Comparison of ENCODE assay signal across 19 cellular contexts in genomic region chr2:96153991-96154431, GRCh38. TPM values are rescaled to one million over a fixed set of nuclear protein-coding genes. Genes with fewer than 3 reads are reported as not detected.
DNase-seq lines count a peak whose midpoint lies in the region; ATAC-seq and TF ChIP-seq lines count a peak whose summit lies in the region.
"Had no signal": no experiment of that assay in that cellular context is flagged by ENCODE, and none has a peak within 500 bp of the region (broad histone marks: within the 10 kb centered on the region; RNA-seq: fewer than 3 reads in every experiment).

No MANE protein-coding gene starts in this region.

- no peak for DNase-seq in CD4-positive, CD25-positive, alpha-beta regulatory T cell
- DNase-seq in SK-N-SH = peak; percentile 27
- peak in 2 of 9 donors; percentile 8 to 19 for DNase-seq in naive thymus-derived CD4-positive, alpha-beta T cell
- DNase-seq in occipital lobe (lab: John Stamatoyannopoulos, UW) = no peak
- no peak for DNase-seq in central memory CD4-positive, alpha-beta T cell
- DNase-seq in stimulated activated naive B cell treated with anti-CD40 and anti-IgM and Interleukin-4, amounts not matched to agents 10 μg/mL and 1 μg/mL and 100 μg/mL, for 72 hours = no peak
- DNase-seq: activated CD4-positive, alpha-beta memory T cell treated with anti-CD3 and anti-CD28 coated beads, Interleukin-2, amount 10 ng/mL, durations not matched to agents 7 days and 5 days; dermis blood vessel endothelial cell; esophagus squamous epithelium; left colon; NCI-H1436 treated with DMSO at 0.1 percent for 48 hours; stimulated activated CD4-positive, alpha-beta T cell treated with anti-CD3 and anti-CD28 coated beads, Interleukin-2, amount 100 ng/mL, for 48 hours had no signal

- H3K79me2 ChIP-seq in SK-N-SH (ENCODE audit: insufficient read depth) = no peaks in the 10 kb centered on the region

- H3F3A ChIP-seq in SK-N-SH (replicated peaks; ENCODE audit: insufficient read depth) = peaks cover 4% of the 10 kb centered on the region

- no peak overlapping the region for H2AFZ ChIP-seq in SK-N-SH (ENCODE audit: low read depth)

- POLR2A ChIA-PET in SK-N-SH (lab: Yijun Ruan, JAX) = no interaction called here
- POLR2A ChIA-PET in naive thymus-derived CD4-positive, alpha-beta T cell (lab: Charles Lee) = interaction anchor here (1.0 kb wide), 1 partner anchor 12 kb away, joined by 4 read pairs; no protein-coding TSS in a partner anchor

- no peak for TF ChIP-seq EP300 in SK-N-SH (IDR thresholded peaks at IDR 0.05; ENCODE audit: borderline replicate concordance in 1 of 2, low read depth in 1 of 2, low read length in 1 of 2)

- H3K27me3 Mint-ChIP-seq in CD4-positive, CD25-positive, alpha-beta regulatory T cell = no peaks in the 10 kb centered on the region
- H3K27me3 Mint-ChIP-seq in naive thymus-derived CD4-positive, alpha-beta T cell = no peaks in the 10 kb centered on the region
- H3K27me3 Mint-ChIP-seq in stimulated activated naive B cell treated with anti-CD40 and anti-IgM and Interleukin-4, amounts not matched to agents 10 μg/mL and 1 μg/mL and 100 μg/mL, for 72 hours = no peaks in the 10 kb centered on the region
- H3K27me3 Mint-ChIP-seq: activated CD4-positive, alpha-beta memory T cell treated with anti-CD3 and anti-CD28 coated beads, Interleukin-2, amount 10 ng/mL, durations not matched to agents 7 days and 5 days had no signal

- H3K4me3 ChIP-seq in CD4-positive, CD25-positive, alpha-beta regulatory T cell (ENCODE audit: low read depth, low read length) = no peak overlapping the region
- no peak overlapping the region for H3K4me3 ChIP-seq in SK-N-SH (ENCODE audit: low read depth in 2 of 2, low read length in 1 of 2)
- no peak overlapping the region for H3K4me3 ChIP-seq in naive thymus-derived CD4-positive, alpha-beta T cell (ENCODE audit: low read length)
- H3K4me3 ChIP-seq: esophagus squamous epithelium, heart left ventricle had no signal

- no peaks in the 10 kb centered on the region for H4K20me1 ChIP-seq in SK-N-SH (ENCODE audit: insufficient read depth)

- H3K4me2 ChIP-seq in SK-N-SH = no peak overlapping the region

- H3K4me3 Mint-ChIP-seq in CD4-positive, CD25-positive, alpha-beta regulatory T cell = peak overlapping the region in 1 of 4 donors; percentile 50
- no peak overlapping the region for H3K4me3 Mint-ChIP-seq in naive thymus-derived CD4-positive, alpha-beta T cell
- H3K4me3 Mint-ChIP-seq in stimulated activated naive B cell treated with anti-CD40 and anti-IgM and Interleukin-4, amounts not matched to agents 10 μg/mL and 1 μg/mL and 100 μg/mL, for 72 hours = no peak overlapping the region
- H3K4me3 Mint-ChIP-seq: activated CD4-positive, alpha-beta memory T cell treated with anti-CD3 and anti-CD28 coated beads, Interleukin-2, amount 10 ng/mL, durations not matched to agents 7 days and 5 days had no signal

- 54% methylated on average over 5 of the region's 7 CpGs for WGBS in SK-N-SH (ENCODE audit: low lambda C conversion rate)

- CTCF ChIA-PET in SK-N-SH (lab: Yijun Ruan, JAX) = interaction anchor here (1.3 to 7.0 kb wide), 2 partner anchors 15 to 20 kb away, joined by 7 to 49 read pairs; partner anchors contain the start of gene ASTL
- CTCF ChIA-PET in naive thymus-derived CD4-positive, alpha-beta T cell (lab: Charles Lee) = interaction anchor here (1.2 to 1.6 kb wide), 2 partner anchors 20 to 22 kb away, joined by 4 to 5 read pairs; no protein-coding TSS in a partner anchor

- H3K4me1 Mint-ChIP-seq in CD4-positive, CD25-positive, alpha-beta regulatory T cell = peaks cover 4 to 79% (median 32%) of the 10 kb centered on the region in 4 donors
- peaks cover 50 to 81% (median 70%) of the 10 kb centered on the region in 7 donors for H3K4me1 Mint-ChIP-seq in naive thymus-derived CD4-positive, alpha-beta T cell
- H3K4me1 Mint-ChIP-seq in stimulated activated naive B cell treated with anti-CD40 and anti-IgM and Interleukin-4, amounts not matched to agents 10 μg/mL and 1 μg/mL and 100 μg/mL, for 72 hours = peaks cover 67 to 96% of the 10 kb centered on the region in 2 donors

- H3K27ac Mint-ChIP-seq in CD4-positive, CD25-positive, alpha-beta regulatory T cell = peak overlapping the region in 2 of 3 donors; percentile 51 to 79
- H3K27ac Mint-ChIP-seq in naive thymus-derived CD4-positive, alpha-beta T cell = peak overlapping the region in 6 of 9 donors; percentile 0 to 88 (median 58)
- H3K27ac Mint-ChIP-seq in stimulated activated naive B cell treated with anti-CD40 and anti-IgM and Interleukin-4, amounts not matched to agents 10 μg/mL and 1 μg/mL and 100 μg/mL, for 72 hours = no peak overlapping the region
- H3K27ac Mint-ChIP-seq: activated CD4-positive, alpha-beta memory T cell treated with anti-CD3 and anti-CD28 coated beads, Interleukin-2, amount 10 ng/mL, durations not matched to agents 7 days and 5 days had no signal

- intact Hi-C loops in naive thymus-derived CD4-positive, alpha-beta T cell (cut with micrococcal nuclease) = no loop called here

- no peak overlapping the region for H3K9ac ChIP-seq in SK-N-SH

- TF ChIP-seq CTCF in GM12873 (IDR thresholded peaks at IDR 0.05; ENCODE audit: insufficient read depth, low read depth, low read length, missing control alignments) (peak; percentile 24), SK-N-SH (IDR thresholded peaks at IDR 0.05) (no peak)

- H3K27ac ChIP-seq in CD4-positive, CD25-positive, alpha-beta regulatory T cell (ENCODE audit: insufficient read depth, low read length, poor library complexity, severe bottlenecking) = no peak overlapping the region
- no peak overlapping the region for H3K27ac ChIP-seq in SK-N-SH (ENCODE audit: low read depth in 2 of 2, low read length in 1 of 2)
- no peak overlapping the region for H3K27ac ChIP-seq in naive thymus-derived CD4-positive, alpha-beta T cell (ENCODE audit: low read depth, low read length)
- H3K27ac ChIP-seq: esophagus squamous epithelium, heart left ventricle had no signal

- no peaks in the 10 kb centered on the region for H3K9me3 ChIP-seq in CD4-positive, CD25-positive, alpha-beta regulatory T cell (ENCODE audit: control insufficient read depth in 2 of 2, low read length in 2 of 2)
- H3K9me3 ChIP-seq in SK-N-SH = no peaks in the 10 kb centered on the region
- H3K9me3 ChIP-seq in naive thymus-derived CD4-positive, alpha-beta T cell (ENCODE audit: control insufficient read depth in 2 of 3, low read length in 3 of 3) = no peaks in the 10 kb centered on the region
- H3K9me3 ChIP-seq: esophagus squamous epithelium, heart left ventricle had no signal

- no peak for ATAC-seq in CD4-positive, CD25-positive, alpha-beta regulatory T cell (ENCODE audit: low read depth in 2 of 2)
- no peak for ATAC-seq in naive thymus-derived CD4-positive, alpha-beta T cell
- ATAC-seq in HG03571 (IDR thresholded peaks at IDR 0.05; ENCODE audit: unreplicated experiment) = no peak
- no peak for ATAC-seq in stimulated activated naive B cell treated with anti-CD40 and anti-IgM and Interleukin-4, amounts not matched to agents 10 μg/mL and 1 μg/mL and 100 μg/mL, for 72 hours (replicated peaks)
- ATAC-seq: left colon had no signal

- H3K27me3 ChIP-seq in CD4-positive, CD25-positive, alpha-beta regulatory T cell (ENCODE audit: control insufficient read depth, insufficient read depth, low read length) = no peaks in the 10 kb centered on the region
- H3K27me3 ChIP-seq in SK-N-SH (ENCODE audit: insufficient read depth) = no peaks in the 10 kb centered on the region
- no peaks in the 10 kb centered on the region for H3K27me3 ChIP-seq in naive thymus-derived CD4-positive, alpha-beta T cell (ENCODE audit: control insufficient read depth in 2 of 2, insufficient read depth in 2 of 2, low read length in 2 of 2)
- H3K27me3 ChIP-seq: heart left ventricle had no signal

- TF ChIP-seq RAD21 in SK-N-SH (IDR thresholded peaks at IDR 0.05; ENCODE audit: low read length) = no peak; the same call in 1 of the 2 replicates

- H3K9me2 ChIP-seq in SK-N-SH = no peaks in the 10 kb centered on the region

- H3K36me3 ChIP-seq in CD4-positive, CD25-positive, alpha-beta regulatory T cell (ENCODE audit: control insufficient read depth, insufficient read depth, low read length) = no peaks in the 10 kb centered on the region
- H3K36me3 ChIP-seq in SK-N-SH (replicated peaks in 1 of 2; ENCODE audit: control insufficient read depth in 1 of 2, insufficient read depth in 2 of 2, low read length in 1 of 2) = no peaks in the 10 kb centered on the region
- H3K36me3 ChIP-seq in naive thymus-derived CD4-positive, alpha-beta T cell (ENCODE audit: control insufficient read depth in 2 of 3, insufficient read depth in 3 of 3, low read length in 3 of 3) = no peaks in the 10 kb centered on the region
- H3K36me3 ChIP-seq: esophagus squamous epithelium, heart left ventricle had no signal

- H3K9me3 Mint-ChIP-seq in CD4-positive, CD25-positive, alpha-beta regulatory T cell = no peaks in the 10 kb centered on the region
- H3K9me3 Mint-ChIP-seq in naive thymus-derived CD4-positive, alpha-beta T cell = no peaks in the 10 kb centered on the region
- H3K9me3 Mint-ChIP-seq in stimulated activated naive B cell treated with anti-CD40 and anti-IgM and Interleukin-4, amounts not matched to agents 10 μg/mL and 1 μg/mL and 100 μg/mL, for 72 hours = no peaks in the 10 kb centered on the region
- H3K9me3 Mint-ChIP-seq: activated CD4-positive, alpha-beta memory T cell treated with anti-CD3 and anti-CD28 coated beads, Interleukin-2, amount 10 ng/mL, durations not matched to agents 7 days and 5 days had no signal

- H3K36me3 Mint-ChIP-seq in CD4-positive, CD25-positive, alpha-beta regulatory T cell = no peaks in the 10 kb centered on the region
- H3K36me3 Mint-ChIP-seq in naive thymus-derived CD4-positive, alpha-beta T cell = no peaks in the 10 kb centered on the region
- H3K36me3 Mint-ChIP-seq in stimulated activated naive B cell treated with anti-CD40 and anti-IgM and Interleukin-4, amounts not matched to agents 10 μg/mL and 1 μg/mL and 100 μg/mL, for 72 hours = peaks cover 0 to 7% of the 10 kb centered on the region in 2 donors

- H3K4me1 ChIP-seq in CD4-positive, CD25-positive, alpha-beta regulatory T cell (ENCODE audit: control insufficient read depth, insufficient read depth, low read length, poor library complexity, severe bottlenecking) = peaks cover 44% of the 10 kb centered on the region
- H3K4me1 ChIP-seq in SK-N-SH (ENCODE audit: control insufficient read depth in 1 of 2, insufficient read depth in 2 of 2, low read depth in 1 of 2, low read length in 1 of 2) = peaks cover 2 to 12% of the 10 kb centered on the region in 2 experiments; a peak in 3 of 4 replicates
- H3K4me1 ChIP-seq in naive thymus-derived CD4-positive, alpha-beta T cell (ENCODE audit: control insufficient read depth in 2 of 2, insufficient read depth in 2 of 2, low read length in 2 of 2) = peaks cover 42 to 58% of the 10 kb centered on the region in 2 donors

RNA-seq across cellular contexts. Expression of gene DUSP2, which starts 8.8 kb away (rescaled TPM):
- total RNA-seq in CD4-positive, CD25-positive, alpha-beta regulatory T cell = 566 TPM
- 10 to 100 TPM; 30.8 to 95.4 (median 44.5) TPM for polyA plus RNA-seq in CD4-positive, CD25-positive, alpha-beta regulatory T cell
- 0.79 and 1.2 TPM in 2 replicates for polyA plus RNA-seq in SK-N-SH (2012; rRNA removed)
- 0.14 and 0.38 TPM in 2 replicates for polyA plus RNA-seq in SK-N-SH (2012; cell fraction: cytosol; rRNA removed)
- 6.4 and 7.5 TPM in 2 replicates for polyA plus RNA-seq in SK-N-SH (2012; cell fraction: nucleus; rRNA removed)
- 100 to 1,000 TPM in 2 of 5 experiments, 10 to 100 TPM in 3; 22.1 to 255 (median 50.3) TPM for total RNA-seq in naive thymus-derived CD4-positive, alpha-beta T cell
- polyA plus RNA-seq in naive thymus-derived CD4-positive, alpha-beta T cell = 10 to 100 TPM; 21.0 to 25.6 TPM
- 7.3 TPM for total RNA-seq in occipital lobe

RNA-seq across cellular contexts. Expression of gene ASTL, which starts 15.7 kb away (rescaled TPM):
- total RNA-seq in CD4-positive, CD25-positive, alpha-beta regulatory T cell = 9.7 TPM
- polyA plus RNA-seq in CD4-positive, CD25-positive, alpha-beta regulatory T cell = under 1 TPM in 2 of 4 donors, not detected in 2; 0.23 to 0.39 TPM
- polyA plus RNA-seq in SK-N-SH (2012; rRNA removed) = not detected in 2 replicates
- not detected in 2 replicates for polyA plus RNA-seq in SK-N-SH (2012; cell fraction: cytosol; rRNA removed)
- not detected in 2 replicates for polyA plus RNA-seq in SK-N-SH (2012; cell fraction: nucleus; rRNA removed)
- 1 to 10 TPM in 2 of 5 experiments, under 1 TPM in 3; 0.65 to 7.5 (median 0.86) TPM for total RNA-seq in naive thymus-derived CD4-positive, alpha-beta T cell
- polyA plus RNA-seq in naive thymus-derived CD4-positive, alpha-beta T cell = under 1 TPM in 1 of 2 donors, not detected in 1; 0.19 TPM
- total RNA-seq in occipital lobe = not detected
- total RNA-seq: dermis blood vessel endothelial cell, heart left ventricle, myocyte, renal cortical epithelial cell, SK-MEL-5 had no signal
- polyA plus RNA-seq: aorta had no signal

RNA-seq across cellular contexts. Expression of gene ADRA2B, which starts 37.6 kb away (rescaled TPM):
- 1.0 TPM for total RNA-seq in CD4-positive, CD25-positive, alpha-beta regulatory T cell
- polyA plus RNA-seq in CD4-positive, CD25-positive, alpha-beta regulatory T cell = not detected
- polyA plus RNA-seq in SK-N-SH (2012; rRNA removed) = not detected in 2 replicates
- polyA plus RNA-seq in SK-N-SH (2012; cell fraction: cytosol; rRNA removed) = not detected in 2 replicates
- 0.06 and 0.15 TPM in 2 replicates for polyA plus RNA-seq in SK-N-SH (2012; cell fraction: nucleus; rRNA removed)
- total RNA-seq in naive thymus-derived CD4-positive, alpha-beta T cell = under 1 TPM in 3 of 5 experiments, not detected in 2; 0.15 to 0.93 (median 0.76) TPM
- not detected for polyA plus RNA-seq in naive thymus-derived CD4-positive, alpha-beta T cell
- total RNA-seq in occipital lobe = not detected
- total RNA-seq: myocyte, renal cortical epithelial cell, SK-MEL-5 had no signal

RNA-seq across cellular contexts. Expression of gene STARD7, which starts 54.6 kb away (rescaled TPM):
- total RNA-seq in CD4-positive, CD25-positive, alpha-beta regulatory T cell = 97.2 TPM
- polyA plus RNA-seq in CD4-positive, CD25-positive, alpha-beta regulatory T cell = 100 to 1,000 TPM; 177 to 208 (median 197) TPM
- polyA plus RNA-seq in SK-N-SH (2012; rRNA removed) = 36.1 and 45.8 TPM in 2 replicates
- polyA plus RNA-seq in SK-N-SH (2012; cell fraction: cytosol; rRNA removed) = 51.1 and 53.2 TPM in 2 replicates
- 32.7 and 48.4 TPM in 2 replicates for polyA plus RNA-seq in SK-N-SH (2012; cell fraction: nucleus; rRNA removed)
- 100 to 1,000 TPM in 1 of 5 experiments, 10 to 100 TPM in 4; 56.5 to 133 (median 74.2) TPM for total RNA-seq in naive thymus-derived CD4-positive, alpha-beta T cell
- polyA plus RNA-seq in naive thymus-derived CD4-positive, alpha-beta T cell = 100 to 1,000 TPM; 106 to 120 TPM
- 165 TPM for total RNA-seq in occipital lobe
